ENCODE assay signal across 39 cellular contexts in genomic region chr9:135657416-135657815, GRCh38. TPM values are rescaled to one million over a fixed set of nuclear protein-coding genes. Genes with fewer than 3 reads are reported as not detected.
"Had no signal": no experiment of that assay in that cellular context is flagged by ENCODE, and none has a peak within 500 bp of the region (broad histone marks: within the 10 kb centered on the region; RNA-seq: fewer than 3 reads in every experiment).

No MANE protein-coding gene starts in this region.

- H3K27ac Mint-ChIP-seq: activated CD4-positive, alpha-beta memory T cell treated with anti-CD3 and anti-CD28 coated beads for 36 hours; activated CD4-positive, alpha-beta T cell treated with anti-CD3 and anti-CD28 coated beads for 36 hours; activated CD4-positive, alpha-beta T cell treated with anti-CD3 and anti-CD28 coated beads, Interleukin-2, amount 10 ng/mL, durations not matched to agents 24 days and 14 days; activated CD8-positive, alpha-beta T cell treated with anti-CD3 and anti-CD28 coated beads for 36 hours; activated naive CD4-positive, alpha-beta T cell treated with anti-CD3 and anti-CD28 coated beads, Interleukin-2, amount 10 ng/mL, durations not matched to agents 7 days and 5 days; activated naive CD4-positive, alpha-beta T cell treated with anti-CD3 and anti-CD28 coated beads, Interleukin-2, amount 50 U/mL, for 24 hours; activated naive CD8-positive, alpha-beta T cell; activated naive CD8-positive, alpha-beta T cell treated with anti-CD3 and anti-CD28 coated beads, Interleukin-2, amount 10 ng/mL, durations not matched to agents 7 days and 5 days; activated naive CD8-positive, alpha-beta T cell treated with anti-CD3 and anti-CD28 coated beads, Interleukin-2, amount 50 U/mL, for 24 hours; activated T-cell treated with anti-CD3 and anti-CD28 coated beads, Interleukin-2, amount 50 U/mL, for 72 hours; activated T-helper 1 cell treated with anti-CD3 and anti-CD28 coated beads, Interleukin-12 subunit alpha, Interleukin-12 subunit beta, Interleukin-2, Interleukin-4 antibody, amounts not matched to agents 30 ng/mL and 10 ng/mL and 1 ng/mL, durations not matched to agents 14 hours and 24 hours and 36 hours; activated T-helper 17 cell treated with anti-CD3 and anti-CD28 coated beads, Interleukin-2, amount 50 U/mL, for 72 hours; brain; T-helper 1 cell treated with Interleukin-12 subunit alpha and Interleukin-12 subunit beta and Interleukin-4 antibody, amounts not matched to agents 30 μg/mL and 1 μg/mL, for 36 hours; T-helper 2 cell treated with Interferon-gamma antibody and Interleukin-4, amounts not matched to agents 5 μg/mL and 100 μg/mL, for 36 hours; WTC11 had no signal

- H3K9me3 ChIP-seq: ascending aorta had no signal

- H3K27me3 ChIP-seq: ascending aorta had no signal

- H3K4me1 ChIP-seq: ascending aorta had no signal

- FAIRE-seq: TTC549 had no signal

- H3K27me3 Mint-ChIP-seq: activated CD4-positive, alpha-beta T cell treated with anti-CD3 and anti-CD28 coated beads, Interleukin-2, amount 10 ng/mL, durations not matched to agents 24 days and 14 days; activated naive CD8-positive, alpha-beta T cell treated with anti-CD3 and anti-CD28 coated beads, Interleukin-2, amount 10 ng/mL, durations not matched to agents 7 days and 5 days had no signal

- H3K9me3 Mint-ChIP-seq: activated CD4-positive, alpha-beta memory T cell treated with anti-CD3 and anti-CD28 coated beads for 36 hours; activated CD4-positive, alpha-beta T cell treated with anti-CD3 and anti-CD28 coated beads, Interleukin-2, amount 10 ng/mL, durations not matched to agents 24 days and 14 days; activated CD8-positive, alpha-beta T cell treated with anti-CD3 and anti-CD28 coated beads for 36 hours; activated naive CD4-positive, alpha-beta T cell treated with anti-CD3 and anti-CD28 coated beads, Interleukin-2, amount 50 U/mL, for 24 hours; activated naive CD8-positive, alpha-beta T cell treated with anti-CD3 and anti-CD28 coated beads, Interleukin-2, amount 10 ng/mL, durations not matched to agents 7 days and 5 days; activated naive CD8-positive, alpha-beta T cell treated with anti-CD3 and anti-CD28 coated beads, Interleukin-2, amount 50 U/mL, for 24 hours; activated T-cell treated with anti-CD3 and anti-CD28 coated beads, Interleukin-2, amount 50 U/mL, for 4 hours; activated T-cell treated with anti-CD3 and anti-CD28 coated beads, Interleukin-2, amount 50 U/mL, for 72 hours; activated T-helper 1 cell treated with anti-CD3 and anti-CD28 coated beads, Interleukin-12 subunit alpha, Interleukin-12 subunit beta, Interleukin-2, Interleukin-4 antibody, amounts not matched to agents 30 ng/mL and 10 ng/mL and 1 ng/mL, durations not matched to agents 14 hours and 24 hours and 36 hours; activated T-helper 17 cell treated with anti-CD3 and anti-CD28 coated beads, Interleukin-2, amount 50 U/mL, for 72 hours; T-helper 1 cell treated with Interleukin-12 subunit alpha and Interleukin-12 subunit beta and Interleukin-4 antibody, amounts not matched to agents 30 μg/mL and 1 μg/mL, for 36 hours; T-helper 2 cell treated with Interferon-gamma antibody and Interleukin-4, amounts not matched to agents 5 μg/mL and 100 μg/mL, for 36 hours had no signal

- H3K36me3 ChIP-seq: ascending aorta had no signal

- H3K4me1 Mint-ChIP-seq: activated CD4-positive, alpha-beta T cell treated with anti-CD3 and anti-CD28 coated beads for 36 hours; activated CD4-positive, alpha-beta T cell treated with anti-CD3 and anti-CD28 coated beads, Interleukin-2, amount 10 ng/mL, durations not matched to agents 24 days and 14 days; activated naive CD4-positive, alpha-beta T cell treated with anti-CD3 and anti-CD28 coated beads, Interleukin-2, amount 10 ng/mL, durations not matched to agents 7 days and 5 days; activated naive CD4-positive, alpha-beta T cell treated with anti-CD3 and anti-CD28 coated beads, Interleukin-2, amount 50 U/mL, for 24 hours; activated naive CD8-positive, alpha-beta T cell treated with anti-CD3 and anti-CD28 coated beads, Interleukin-2, amount 10 ng/mL, durations not matched to agents 7 days and 5 days; activated naive CD8-positive, alpha-beta T cell treated with anti-CD3 and anti-CD28 coated beads, Interleukin-2, amount 50 U/mL, for 24 hours; activated T-helper 17 cell treated with anti-CD3 and anti-CD28 coated beads, Interleukin-2, amount 50 U/mL, for 72 hours had no signal

- H3K4me3 Mint-ChIP-seq: activated CD4-positive, alpha-beta memory T cell treated with anti-CD3 and anti-CD28 coated beads for 36 hours; activated CD4-positive, alpha-beta T cell treated with anti-CD3 and anti-CD28 coated beads for 36 hours; activated CD4-positive, alpha-beta T cell treated with anti-CD3 and anti-CD28 coated beads, Interleukin-2, amount 10 ng/mL, durations not matched to agents 24 days and 14 days; activated CD8-positive, alpha-beta T cell treated with anti-CD3 and anti-CD28 coated beads for 36 hours; activated naive CD4-positive, alpha-beta T cell treated with anti-CD3 and anti-CD28 coated beads, Interleukin-2, amount 10 ng/mL, durations not matched to agents 7 days and 5 days; activated naive CD4-positive, alpha-beta T cell treated with anti-CD3 and anti-CD28 coated beads, Interleukin-2, amount 50 U/mL, for 24 hours; activated naive CD8-positive, alpha-beta T cell; activated naive CD8-positive, alpha-beta T cell treated with anti-CD3 and anti-CD28 coated beads, Interleukin-2, amount 10 ng/mL, durations not matched to agents 7 days and 5 days; activated naive CD8-positive, alpha-beta T cell treated with anti-CD3 and anti-CD28 coated beads, Interleukin-2, amount 50 U/mL, for 24 hours; activated T-cell treated with anti-CD3 and anti-CD28 coated beads, Interleukin-2, amount 50 U/mL, for 4 hours; activated T-cell treated with anti-CD3 and anti-CD28 coated beads, Interleukin-2, amount 50 U/mL, for 72 hours; activated T-helper 1 cell treated with anti-CD3 and anti-CD28 coated beads, Interleukin-12 subunit alpha, Interleukin-12 subunit beta, Interleukin-2, Interleukin-4 antibody, amounts not matched to agents 30 ng/mL and 10 ng/mL and 1 ng/mL, durations not matched to agents 14 hours and 24 hours and 36 hours; activated T-helper 17 cell treated with anti-CD3 and anti-CD28 coated beads, Interleukin-2, amount 50 U/mL, for 72 hours; brain; T-helper 1 cell treated with Interleukin-12 subunit alpha and Interleukin-12 subunit beta and Interleukin-4 antibody, amounts not matched to agents 30 μg/mL and 1 μg/mL, for 36 hours; T-helper 2 cell treated with Interferon-gamma antibody and Interleukin-4, amounts not matched to agents 5 μg/mL and 100 μg/mL, for 36 hours; WTC11 had no signal

- H3K36me3 Mint-ChIP-seq: activated CD4-positive, alpha-beta memory T cell treated with anti-CD3 and anti-CD28 coated beads for 36 hours; activated naive CD4-positive, alpha-beta T cell treated with anti-CD3 and anti-CD28 coated beads, Interleukin-2, amount 10 ng/mL, durations not matched to agents 7 days and 5 days; activated naive CD4-positive, alpha-beta T cell treated with anti-CD3 and anti-CD28 coated beads, Interleukin-2, amount 50 U/mL, for 24 hours; activated naive CD8-positive, alpha-beta T cell; activated naive CD8-positive, alpha-beta T cell treated with anti-CD3 and anti-CD28 coated beads, Interleukin-2, amount 10 ng/mL, durations not matched to agents 7 days and 5 days; brain had no signal

- DNase-seq: activated CD4-positive, alpha-beta memory T cell treated with anti-CD3 and anti-CD28 coated beads for 36 hours; activated CD4-positive, alpha-beta T cell treated with anti-CD3 and anti-CD28 coated beads for 1 hour; activated CD4-positive, alpha-beta T cell treated with anti-CD3 and anti-CD28 coated beads for 36 hours; activated CD4-positive, alpha-beta T cell treated with anti-CD3 and anti-CD28 coated beads, Interleukin-2, amount 10 ng/mL, durations not matched to agents 24 days and 14 days; activated CD4-positive, alpha-beta T cell treated with anti-CD3 and anti-CD28 coated beads, Interleukin-2, amount 50 U/mL, for 1 hour; activated CD4-positive, alpha-beta T cell treated with anti-CD3 and anti-CD28 coated beads, Interleukin-2, amount 50 U/mL, for 4 hours; activated CD4-positive, CD25-positive, alpha-beta regulatory T cell; activated CD8-positive, alpha-beta memory T cell treated with anti-CD3 and anti-CD28 coated beads, Interleukin-2, amount 50 U/mL, for 4 hours; activated CD8-positive, alpha-beta T cell treated with anti-CD3 and anti-CD28 coated beads for 36 hours; activated effector memory CD4-positive, alpha-beta T cell treated with anti-CD3 and anti-CD28 coated beads, Interleukin-2, amount 50 U/mL, for 16 hours; activated naive CD4-positive, alpha-beta T cell treated with anti-CD3 and anti-CD28 coated beads, Interleukin-2, amount 10 ng/mL, durations not matched to agents 7 days and 5 days; activated naive CD4-positive, alpha-beta T cell treated with Interleukin-2 at 50 U/mL for 16 hours; activated naive CD8-positive, alpha-beta T cell treated with anti-CD3 and anti-CD28 coated beads, Interleukin-2, amount 10 ng/mL, durations not matched to agents 7 days and 5 days; activated naive CD8-positive, alpha-beta T cell treated with anti-CD3 and anti-CD28 coated beads, Interleukin-2, amount 50 U/mL, for 24 hours; activated T-cell treated with anti-CD3 and anti-CD28 coated beads for 4 hours; activated T-cell treated with anti-CD3 and anti-CD28 coated beads, Interleukin-2, amount 50 U/mL, for 1 hour; activated T-cell treated with anti-CD3 and anti-CD28 coated beads, Interleukin-2, amount 50 U/mL, for 4 hours; activated T-cell treated with anti-CD3 and anti-CD28 coated beads, Interleukin-2, amount 50 U/mL, for 72 hours; amygdala; anterior cingulate cortex; central memory CD4-positive, alpha-beta T cell; SW 1271; T-helper 1 cell; T-helper 2 cell; T-helper 9 cell had no signal

- H3K27ac ChIP-seq: ascending aorta, VCaP had no signal

- H3K4me3 ChIP-seq: ascending aorta had no signal

RNA-seq across cellular contexts. Expression of gene LCN9, which starts 5.7 kb away (rescaled TPM):
- total RNA-seq: activated CD4-positive, alpha-beta memory T cell treated with anti-CD3 and anti-CD28 coated beads for 36 hours; activated CD4-positive, alpha-beta T cell treated with anti-CD3 and anti-CD28 coated beads for 36 hours; activated CD4-positive, alpha-beta T cell treated with anti-CD3 and anti-CD28 coated beads, Interleukin-2, amount 10 ng/mL, durations not matched to agents 24 days and 14 days; activated CD8-positive, alpha-beta memory T cell treated with anti-CD3 and anti-CD28 coated beads for 36 hours; activated CD8-positive, alpha-beta T cell treated with anti-CD3 and anti-CD28 coated beads for 36 hours; activated naive CD8-positive, alpha-beta T cell treated with anti-CD3 and anti-CD28 coated beads, Interleukin-2, amount 10 ng/mL, durations not matched to agents 7 days and 5 days; activated T-cell treated with anti-CD3 and anti-CD28 coated beads, Interleukin-2, amount 50 U/mL, for 4 hours; activated T-cell treated with anti-CD3 and anti-CD28 coated beads, Interleukin-2, amount 50 U/mL, for 72 hours; activated T-helper 1 cell treated with anti-CD3 and anti-CD28 coated beads, Interleukin-12 subunit alpha, Interleukin-12 subunit beta, Interleukin-2, Interleukin-4 antibody, amounts not matched to agents 30 ng/mL and 10 ng/mL and 1 ng/mL, durations not matched to agents 14 hours and 24 hours and 36 hours; activated T-helper 17 cell treated with anti-CD3 and anti-CD28 coated beads, Interleukin-2, amount 50 U/mL, for 72 hours; ascending aorta; cardiac septum had no signal

RNA-seq across cellular contexts. Expression of gene GLT6D1, which starts 18.1 kb away (rescaled TPM):
- total RNA-seq: activated CD4-positive, alpha-beta memory T cell treated with anti-CD3 and anti-CD28 coated beads for 36 hours; activated CD4-positive, alpha-beta T cell treated with anti-CD3 and anti-CD28 coated beads for 36 hours; activated CD4-positive, alpha-beta T cell treated with anti-CD3 and anti-CD28 coated beads, Interleukin-2, amount 10 ng/mL, durations not matched to agents 24 days and 14 days; activated CD8-positive, alpha-beta memory T cell treated with anti-CD3 and anti-CD28 coated beads for 36 hours; activated CD8-positive, alpha-beta T cell treated with anti-CD3 and anti-CD28 coated beads for 36 hours; activated naive CD8-positive, alpha-beta T cell treated with anti-CD3 and anti-CD28 coated beads, Interleukin-2, amount 10 ng/mL, durations not matched to agents 7 days and 5 days; activated T-cell treated with anti-CD3 and anti-CD28 coated beads, Interleukin-2, amount 50 U/mL, for 4 hours; activated T-cell treated with anti-CD3 and anti-CD28 coated beads, Interleukin-2, amount 50 U/mL, for 72 hours; activated T-helper 1 cell treated with anti-CD3 and anti-CD28 coated beads, Interleukin-12 subunit alpha, Interleukin-12 subunit beta, Interleukin-2, Interleukin-4 antibody, amounts not matched to agents 30 ng/mL and 10 ng/mL and 1 ng/mL, durations not matched to agents 14 hours and 24 hours and 36 hours; activated T-helper 17 cell treated with anti-CD3 and anti-CD28 coated beads, Interleukin-2, amount 50 U/mL, for 72 hours; ascending aorta; cardiac septum had no signal
- polyA plus RNA-seq: adipose tissue had no signal

RNA-seq across cellular contexts. Expression of gene SOHLH1, which starts 41.9 kb away (rescaled TPM):
- total RNA-seq: activated CD4-positive, alpha-beta memory T cell treated with anti-CD3 and anti-CD28 coated beads for 36 hours; activated CD4-positive, alpha-beta T cell treated with anti-CD3 and anti-CD28 coated beads for 36 hours; activated CD4-positive, alpha-beta T cell treated with anti-CD3 and anti-CD28 coated beads, Interleukin-2, amount 10 ng/mL, durations not matched to agents 24 days and 14 days; activated CD8-positive, alpha-beta memory T cell treated with anti-CD3 and anti-CD28 coated beads for 36 hours; activated CD8-positive, alpha-beta T cell treated with anti-CD3 and anti-CD28 coated beads for 36 hours; activated naive CD8-positive, alpha-beta T cell treated with anti-CD3 and anti-CD28 coated beads, Interleukin-2, amount 10 ng/mL, durations not matched to agents 7 days and 5 days; activated T-cell treated with anti-CD3 and anti-CD28 coated beads, Interleukin-2, amount 50 U/mL, for 4 hours; activated T-cell treated with anti-CD3 and anti-CD28 coated beads, Interleukin-2, amount 50 U/mL, for 72 hours; activated T-helper 1 cell treated with anti-CD3 and anti-CD28 coated beads, Interleukin-12 subunit alpha, Interleukin-12 subunit beta, Interleukin-2, Interleukin-4 antibody, amounts not matched to agents 30 ng/mL and 10 ng/mL and 1 ng/mL, durations not matched to agents 14 hours and 24 hours and 36 hours; activated T-helper 17 cell treated with anti-CD3 and anti-CD28 coated beads, Interleukin-2, amount 50 U/mL, for 72 hours; ascending aorta; cardiac septum; WTC11 had no signal
- polyA plus RNA-seq: adipose tissue had no signal

RNA-seq across cellular contexts. Expression of gene KCNT1, which starts 44.6 kb away (rescaled TPM):
- total RNA-seq: activated CD4-positive, alpha-beta memory T cell treated with anti-CD3 and anti-CD28 coated beads for 36 hours; activated CD4-positive, alpha-beta T cell treated with anti-CD3 and anti-CD28 coated beads for 36 hours; activated CD4-positive, alpha-beta T cell treated with anti-CD3 and anti-CD28 coated beads, Interleukin-2, amount 10 ng/mL, durations not matched to agents 24 days and 14 days; activated CD8-positive, alpha-beta memory T cell treated with anti-CD3 and anti-CD28 coated beads for 36 hours; activated CD8-positive, alpha-beta T cell treated with anti-CD3 and anti-CD28 coated beads for 36 hours; activated naive CD8-positive, alpha-beta T cell treated with anti-CD3 and anti-CD28 coated beads, Interleukin-2, amount 10 ng/mL, durations not matched to agents 7 days and 5 days; activated T-cell treated with anti-CD3 and anti-CD28 coated beads, Interleukin-2, amount 50 U/mL, for 72 hours; activated T-helper 1 cell treated with anti-CD3 and anti-CD28 coated beads, Interleukin-12 subunit alpha, Interleukin-12 subunit beta, Interleukin-2, Interleukin-4 antibody, amounts not matched to agents 30 ng/mL and 10 ng/mL and 1 ng/mL, durations not matched to agents 14 hours and 24 hours and 36 hours; activated T-helper 17 cell treated with anti-CD3 and anti-CD28 coated beads, Interleukin-2, amount 50 U/mL, for 72 hours; ascending aorta had no signal
